1 cellular context compared by ENCODE assay signal in the genomic region with DNA sequence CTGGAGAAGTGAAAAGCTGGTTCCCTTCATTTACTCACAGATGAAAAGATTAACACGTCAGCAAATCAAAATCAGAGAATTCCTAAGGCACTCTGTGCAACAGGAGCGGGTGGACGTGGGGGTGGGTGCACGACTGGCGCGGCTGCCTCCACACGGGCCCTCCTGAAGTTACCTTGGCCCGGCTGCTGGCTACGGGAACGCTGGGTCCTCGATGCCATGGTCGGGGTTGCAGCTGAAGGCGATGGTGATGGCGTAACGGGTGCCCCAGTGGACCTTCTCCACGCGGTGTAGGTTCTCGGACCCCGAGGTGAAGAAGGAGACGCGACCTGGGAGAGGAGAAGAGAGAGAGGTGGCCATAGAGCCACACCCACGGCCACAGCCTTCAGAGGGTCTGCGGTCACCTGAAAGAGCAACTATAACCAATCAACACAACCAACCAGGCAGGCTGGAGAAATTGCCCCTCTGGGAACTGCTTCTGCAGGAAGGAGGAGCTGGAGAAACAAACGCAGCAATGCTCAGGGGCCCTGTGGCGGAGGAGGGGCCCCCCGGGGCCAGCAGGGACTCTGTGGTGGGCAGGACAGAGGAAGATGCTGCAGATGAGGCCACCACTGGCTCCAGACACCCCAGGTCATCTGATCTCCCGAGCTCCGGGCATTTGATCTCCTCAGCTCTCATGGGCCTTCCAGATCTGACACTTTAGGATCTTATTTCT.
TF ChIP-seq lines count a peak whose summit lies in the region.

No MANE protein-coding gene starts in this region.

TF ChIP-seq in endothelial cell of umbilical vein, 7 proteins besides CTCF, POLR2A, EP300 and RAD21:
- TF ChIP-seq, protein P1, sequence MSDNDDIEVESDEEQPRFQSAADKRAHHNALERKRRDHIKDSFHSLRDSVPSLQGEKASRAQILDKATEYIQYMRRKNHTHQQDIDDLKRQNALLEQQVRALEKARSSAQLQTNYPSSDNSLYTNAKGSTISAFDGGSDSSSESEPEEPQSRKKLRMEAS (IDR thresholded peaks at IDR 0.05; ENCODE audit: insufficient read depth, insufficient read length) = no peak
- TF ChIP-seq MYC (IDR thresholded peaks at IDR 0.05; ENCODE audit: low read depth, low read length) = no peak
